ENCODE assay signal across 8 cellular contexts in the genomic region with DNA sequence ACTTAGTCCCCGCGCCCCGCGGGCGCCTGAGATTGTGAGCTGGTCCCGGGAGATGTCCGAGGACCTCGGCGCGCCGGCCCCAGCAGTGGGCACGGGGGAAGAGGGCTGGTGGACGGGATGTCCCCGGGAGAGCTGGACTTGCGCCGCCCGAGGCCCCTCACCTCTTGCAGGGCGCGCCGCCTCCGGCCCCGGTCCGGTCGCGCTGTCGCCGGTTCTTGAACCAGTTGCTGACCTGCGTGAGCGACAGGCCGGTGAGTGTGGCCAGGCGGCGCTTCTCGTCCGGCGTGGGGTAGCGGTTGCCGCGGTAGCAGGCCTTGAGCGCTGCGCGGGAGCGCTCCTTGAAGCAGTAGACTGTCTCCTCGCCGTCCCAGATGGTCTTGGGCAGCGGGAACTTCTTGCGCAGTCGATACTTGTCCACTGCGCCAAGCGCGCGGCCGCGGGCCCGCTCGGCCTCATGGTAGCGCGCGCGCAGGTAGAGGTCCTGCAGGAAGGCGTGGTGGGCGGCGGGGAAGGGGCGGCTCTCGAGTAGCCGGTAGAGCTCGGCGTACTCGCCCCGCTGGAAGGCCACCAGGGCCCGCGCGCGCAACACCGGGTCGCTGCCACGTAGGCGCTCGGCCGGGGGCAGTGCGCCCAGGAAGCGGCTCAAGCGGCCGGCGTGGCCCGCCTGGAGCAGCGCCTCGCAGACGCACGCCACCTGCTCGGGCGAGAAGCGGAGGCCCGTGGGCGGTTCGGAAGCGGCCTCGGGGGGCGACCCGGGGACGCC. TPM values are rescaled to one million over a fixed set of nuclear protein-coding genes. Genes with fewer than 3 reads are reported as not detected.
DNase-seq lines count a peak whose midpoint lies in the region; TF ChIP-seq lines count a peak whose summit lies in the region.

No MANE protein-coding gene starts in this region.

- H3K9me3 ChIP-seq in SJSA1 (replicated peaks) (0 out of 2 replicates have a peak, but pooled peaks cover 2% of the 10 kb centered on the region), thyroid gland (no peaks in the 10 kb centered on the region)

- H3K4me3 ChIP-seq in BJ (ENCODE audit: low read depth, low read length), result peak overlapping the region; percentile 92
- peak overlapping the region; percentile 67 for H3K4me3 ChIP-seq in SJSA1
- peak overlapping the region; percentile 43 to 79 (median 68) for H3K4me3 ChIP-seq in dorsolateral prefrontal cortex
- H3K4me3 ChIP-seq in thyroid gland (replicated peaks in 1 of 3), result peak overlapping the region; percentile 15 to 93 (median 59)

- WGBS in thyroid gland, 2 donors, result 2% methylated on average over 20 of the region's 100 CpGs; no CpG with 5 or more reads in 1 of the 2 donors

- DNase-seq in BJ (ENCODE audit: low read depth) (no peak), SJSA1 (ENCODE audit: low read depth in 1 of 2, low spot score in 2 of 2) (peak in 1 of 2 experiments; percentile 75), dorsolateral prefrontal cortex (peak in 3 of 10 donors; percentile 17 to 52 (median 42)), lung microvascular endothelial cell (ENCODE audit: low read depth in 2 of 2) (peak; percentile 72 to 76), thyroid gland (peak; percentile 86 to 87), KG1 (lab: John Stamatoyannopoulos, UW) (no peak)
- no peak for DNase-seq in activated CD4-positive, CD25-positive, alpha-beta regulatory T cell (lab: John Stamatoyannopoulos, UW)

- intact Hi-C loops in dorsolateral prefrontal cortex (cut with DNase I) (loop anchor here in 1 of 2 donors (2.0 to 5.0 kb wide), 2 partner anchors 36 to 51 kb away; a partner anchor contains a TSS), thyroid gland (cut with DNase I) (loop anchor here (10.0 kb wide), 1 partner anchor 53 kb away; no protein-coding TSS in a partner anchor)

- CTCF ChIA-PET in BJ (lab: Yijun Ruan, JAX), result interaction anchor here (1.0 to 7.7 kb wide), 11 partner anchors 11 to 117 kb away, joined by 3 to 154 read pairs (median 6); a partner anchor contains a TSS

- TF ChIP-seq CTCF in BJ (IDR thresholded peaks at IDR 0.05; ENCODE audit: insufficient read depth, low read depth, low read length) (no peak), dorsolateral prefrontal cortex (IDR thresholded peaks at IDR 0.05 in 54 of 56, conservative IDR thresholded peaks at IDR 0.05 in 2 of 56; ENCODE audit: low read depth in 1 of 56, partially characterized antibody in 56 of 56) (peak in 2 of 56 donors; percentile 12), thyroid gland (IDR thresholded peaks at IDR 0.05) (no peak)

- H3K4me1 ChIP-seq in SJSA1 (replicated peaks) (peaks cover 42% of the 10 kb centered on the region), thyroid gland (peaks cover 33 to 43% of the 10 kb centered on the region in 2 donors)

- POLR2A ChIA-PET in BJ (lab: Charles Lee), result interaction anchor here (0.7 to 1.6 kb wide), 3 partner anchors 15 to 31 kb away, joined by 4 to 14 read pairs (median 7); a partner anchor contains a TSS

- H3K36me3 ChIP-seq in BJ (ENCODE audit: control insufficient read depth, insufficient read depth, low read length) (peaks cover 21% of the 10 kb centered on the region), SJSA1 (peaks cover 32% of the 10 kb centered on the region), thyroid gland (peaks cover 0 to 4% of the 10 kb centered on the region in 2 donors)

- peak; percentile 44 for TF ChIP-seq POLR2A in GM19099 (IDR thresholded peaks at IDR 0.05; ENCODE audit: extremely low read depth, insufficient read length, low read depth)
- TF ChIP-seq POLR2A in thyroid gland (IDR thresholded peaks at IDR 0.05), result peak in 1 of 2 donors; percentile 88

- H3K27ac ChIP-seq in SJSA1, result peak overlapping the region; percentile 46; the same call in 1 of the 2 replicates
- peak overlapping the region in 54 of 59 donors; percentile 27 to 97 (median 92) for H3K27ac ChIP-seq in dorsolateral prefrontal cortex
- H3K27ac ChIP-seq in thyroid gland, result peak overlapping the region; percentile 91 to 96 (median 95)

- H3K27me3 ChIP-seq in BJ (ENCODE audit: control insufficient read depth, insufficient read depth, low read length), result no peaks in the 10 kb centered on the region
- no peaks in the 10 kb centered on the region for H3K27me3 ChIP-seq in SJSA1 (replicated peaks)
- H3K27me3 ChIP-seq in dorsolateral prefrontal cortex, result peaks cover 0 to 33% (median 4%) of the 10 kb centered on the region in 45 donors
- H3K27me3 ChIP-seq in thyroid gland, result no peaks in the 10 kb centered on the region

RNA-seq across cellular contexts. Expression of a gene that starts 1.0 kb away (rescaled TPM):
- 6.6 and 12.5 TPM in 2 replicates for polyA plus RNA-seq in BJ (2011; rRNA removed)
- 7.2 and 8.6 TPM in 2 replicates for polyA minus RNA-seq in BJ (2011; rRNA and poly(A)+ RNA removed)
- 9.1 and 10.2 TPM in 2 replicates for total RNA-seq in SJSA1 (2014; rRNA removed; shearing (Covaris generic))
- total RNA-seq in dorsolateral prefrontal cortex (10 to 100 TPM in 2 of 120 experiments, 1 to 10 TPM in 118; 1.6 to 14.8 (median 4.3) TPM), lung microvascular endothelial cell (3.3 and 5.0 TPM in 2 replicates), thyroid gland (10 to 100 TPM; 18.3 to 33.0 (median 23.3) TPM)

RNA-seq across cellular contexts. Expression of a gene that starts 14.2 kb away (rescaled TPM):
- 86.2 and 131 TPM in 2 replicates for polyA plus RNA-seq in BJ (2011; rRNA removed)
- 40.2 and 46.7 TPM in 2 replicates for polyA minus RNA-seq in BJ (2011; rRNA and poly(A)+ RNA removed)
- 7.4 and 10.6 TPM in 2 replicates for total RNA-seq in SJSA1 (2014; rRNA removed; shearing (Covaris generic))
- 100 to 1,000 TPM in 15 of 120 experiments, 10 to 100 TPM in 105; 43.1 to 137 (median 76.3) TPM for total RNA-seq in dorsolateral prefrontal cortex
- 4.4 and 7.7 TPM in 2 replicates for total RNA-seq in lung microvascular endothelial cell
- 10 to 100 TPM; 18.9 to 32.6 (median 26.3) TPM for total RNA-seq in thyroid gland

RNA-seq across cellular contexts. Expression of a gene that starts 24.6 kb away (rescaled TPM):
- 20.3 and 28.6 TPM in 2 replicates for polyA plus RNA-seq in BJ (2011; rRNA removed)
- polyA minus RNA-seq in BJ (2011; rRNA and poly(A)+ RNA removed), result 20.5 and 26.2 TPM in 2 replicates
- total RNA-seq in SJSA1 (2014; rRNA removed; shearing (Covaris generic)), result 17.6 and 35.4 TPM in 2 replicates
- total RNA-seq in dorsolateral prefrontal cortex, result 100 to 1,000 TPM in 23 of 120 experiments, 10 to 100 TPM in 97; 58.7 to 138 (median 86.8) TPM
- total RNA-seq in lung microvascular endothelial cell, result 11.6 and 19.4 TPM in 2 replicates
- total RNA-seq in thyroid gland, result 10 to 100 TPM; 38.2 to 69.7 (median 48.3) TPM

RNA-seq across cellular contexts. Expression of a gene that starts 34.8 kb away (rescaled TPM):
- polyA plus RNA-seq in BJ (2011; rRNA removed), result not detected in 2 replicates
- polyA minus RNA-seq in BJ (2011; rRNA and poly(A)+ RNA removed), result not detected in 2 replicates
- not detected in 2 replicates for total RNA-seq in SJSA1 (2014; rRNA removed; shearing (Covaris generic))
- total RNA-seq in dorsolateral prefrontal cortex (under 1 TPM in 3 of 120 experiments, not detected in 117; 0.16 to 0.20 (median 0.18) TPM), lung microvascular endothelial cell (not detected in 2 replicates), thyroid gland (not detected)

RNA-seq across cellular contexts. Expression of a gene that starts 37.4 kb away (rescaled TPM):
- 2.0 and 2.3 TPM in 2 replicates for polyA plus RNA-seq in BJ (2011; rRNA removed)
- 1.0 and 2.4 TPM in 2 replicates for polyA minus RNA-seq in BJ (2011; rRNA and poly(A)+ RNA removed)
- 8.3 and 10.7 TPM in 2 replicates for total RNA-seq in SJSA1 (2014; rRNA removed; shearing (Covaris generic))
- total RNA-seq in dorsolateral prefrontal cortex (10 to 100 TPM in 119 of 120 experiments, 1 to 10 TPM in 1; 9.1 to 29.5 (median 17.4) TPM), lung microvascular endothelial cell (3.5 and 4.4 TPM in 2 replicates), thyroid gland (10 to 100 TPM; 13.7 to 22.3 (median 17.4) TPM)

Comparison
In these comparisons a context has a peak if more than half of its experiments do, and no peak if none do; other contexts are left out.
1. DNase-seq: peak in lung microvascular endothelial cell (2 of 2) and thyroid gland (2 of 2); none in BJ (single experiment), KG1 (single experiment) and activated CD4-positive, CD25-positive, alpha-beta regulatory T cell (0 of 4).
2. Peak in every context shown above with its lines, with median percentiles within 50 percentile points of each other: H3K4me3 ChIP-seq and H3K27ac ChIP-seq.